In the genomic region with DNA sequence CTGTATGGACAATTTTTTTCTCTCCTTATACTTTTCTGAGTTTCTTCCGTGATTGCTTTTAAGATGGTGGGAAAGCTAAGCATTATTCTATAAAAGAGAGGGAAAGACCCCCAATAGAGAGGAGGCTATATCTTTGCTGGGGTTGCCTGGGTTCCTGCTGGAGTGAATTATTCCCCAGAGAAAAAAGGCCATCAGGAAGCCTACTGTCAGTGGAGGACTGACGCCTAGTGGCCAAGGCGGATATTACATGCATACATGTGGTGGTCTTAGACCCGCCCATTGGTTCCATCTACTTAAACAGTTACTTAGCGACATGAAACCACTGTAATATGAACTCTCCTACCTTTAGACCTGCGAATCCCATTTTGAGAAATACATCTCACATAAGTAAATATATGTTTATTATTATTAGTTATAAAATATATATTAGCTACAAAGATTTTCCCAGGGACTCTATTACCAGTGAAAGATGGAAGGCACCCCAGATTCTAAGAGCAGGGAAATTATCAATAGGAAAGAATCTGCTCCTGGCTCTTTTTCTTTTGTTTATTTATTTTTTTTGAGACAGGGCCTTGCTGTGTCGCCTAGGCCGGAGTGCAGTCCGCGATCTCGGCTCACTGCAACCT, we compare ENCODE assay signal across 8 cellular contexts. TPM values are rescaled to one million over a fixed set of nuclear protein-coding genes. Genes with fewer than 3 reads are reported as not detected.
DNase-seq lines count a peak whose midpoint lies in the region; ATAC-seq and TF ChIP-seq lines count a peak whose summit lies in the region.

No MANE protein-coding gene starts in this region.

- H3K36me3 ChIP-seq in PC-9 (ENCODE audit: low read depth), result no peaks in the 10 kb centered on the region
- H3K36me3 ChIP-seq in fibroblast of lung (ENCODE audit: control insufficient read depth, insufficient read depth, low read length), result no peaks in the 10 kb centered on the region

- H3K27ac Mint-ChIP-seq in activated T-cell treated with anti-CD3 and anti-CD28 coated beads, Interleukin-2, amount 50 U/mL, for 24 hours, result no peak overlapping the region
- H3K27ac Mint-ChIP-seq in nephron progenitor cell, result no peak overlapping the region

- H3K9me3 ChIP-seq in PC-9 (ENCODE audit: insufficient read depth, low read depth) (peaks cover 12% of the 10 kb centered on the region), fibroblast of lung (ENCODE audit: control insufficient read depth, insufficient read depth, low read depth, low read length) (no peaks in the 10 kb centered on the region)

- peak; percentile 87 for TF ChIP-seq CTCF in LNCAP (IDR thresholded peaks at IDR 0.05)
- TF ChIP-seq CTCF in PC-9 (conservative IDR thresholded peaks at IDR 0.05), result peak; percentile 99
- TF ChIP-seq CTCF in fibroblast of lung (conservative IDR thresholded peaks at IDR 0.05 in 1 of 2, IDR thresholded peaks at IDR 0.05 in 1 of 2; ENCODE audit: low read depth in 1 of 2, low read length in 2 of 2), result peak; percentile 98
- TF ChIP-seq CTCF in nephron progenitor cell (IDR thresholded peaks at IDR 0.05), result peak; percentile 97

- ATAC-seq in GM21717 (IDR thresholded peaks at IDR 0.05; ENCODE audit: unreplicated experiment), result no peak

- peak; percentile 73 for DNase-seq in EL
- peak; percentile 56 to 70 for DNase-seq in PC-9
- peak; percentile 83 for DNase-seq in activated T-cell treated with anti-CD3 and anti-CD28 coated beads, Interleukin-2, amount 50 U/mL, for 24 hours
- peak; percentile 65 to 81 for DNase-seq in fibroblast of lung (ENCODE audit: low read depth in 2 of 2)
- DNase-seq in nephron progenitor cell, result peak; percentile 90
- DNase-seq in stimulated activated naive CD4-positive, alpha-beta T cell (lab: John Stamatoyannopoulos, UW), result peak; percentile 52 to 80 (median 70)

- peaks cover 26% of the 10 kb centered on the region for H3K27me3 ChIP-seq in PC-9 (ENCODE audit: insufficient read depth, low read depth)
- H3K27me3 ChIP-seq in fibroblast of lung (ENCODE audit: control insufficient read depth, insufficient read depth, low read length), result no peaks in the 10 kb centered on the region

- H3K4me3 ChIP-seq in PC-9 (no peak overlapping the region), fibroblast of lung (replicated peaks in 1 of 4; ENCODE audit: control extremely low read depth in 1 of 4, insufficient read depth in 1 of 4, low read depth in 3 of 4, low read length in 4 of 4) (no peak overlapping the region)

- POLR2A ChIA-PET in PC-9 (lab: Charles Lee; ENCODE audit: unreplicated experiment), result interaction anchor here (0.6 kb wide), 1 partner anchor 12 kb away, joined by 6 read pairs; no protein-coding TSS in a partner anchor

- H2AFZ ChIP-seq in PC-9 (no peak overlapping the region), fibroblast of lung (ENCODE audit: low read length) (no peak overlapping the region)

- intact Hi-C loops in PC-9 (cut with micrococcal nuclease; ENCODE audit: unreplicated experiment), result loop anchor here (1.0 to 2.0 kb wide), 7 partner anchors 57 to 413 kb away; a partner anchor contains a TSS

- no peak overlapping the region for H3K4me2 ChIP-seq in PC-9
- no peak overlapping the region for H3K4me2 ChIP-seq in fibroblast of lung (ENCODE audit: extremely low read depth, insufficient read depth, low read length)

- H3K4me3 Mint-ChIP-seq in activated T-cell treated with anti-CD3 and anti-CD28 coated beads, Interleukin-2, amount 50 U/mL, for 24 hours, result no peak overlapping the region
- H3K4me3 Mint-ChIP-seq in nephron progenitor cell, result no peak overlapping the region

- peaks cover 3% of the 10 kb centered on the region for H3K4me1 Mint-ChIP-seq in activated T-cell treated with anti-CD3 and anti-CD28 coated beads, Interleukin-2, amount 50 U/mL, for 24 hours (ENCODE audit: low read depth)
- peaks cover 21% of the 10 kb centered on the region for H3K4me1 Mint-ChIP-seq in nephron progenitor cell

- BruUV-seq in PC-9 (replicated peaks; lab: Mats Ljungman, UMichigan), result no TSS peak

- no peaks in the 10 kb centered on the region for H3K36me3 Mint-ChIP-seq in activated T-cell treated with anti-CD3 and anti-CD28 coated beads, Interleukin-2, amount 50 U/mL, for 24 hours (ENCODE audit: low read depth)
- no peaks in the 10 kb centered on the region for H3K36me3 Mint-ChIP-seq in nephron progenitor cell (ENCODE audit: low read depth)

- H4K20me1 ChIP-seq in PC-9 (ENCODE audit: insufficient read depth) (no peaks in the 10 kb centered on the region), fibroblast of lung (ENCODE audit: control insufficient read depth, extremely low read depth, insufficient read depth, low read length) (no peaks in the 10 kb centered on the region)

- CTCF ChIA-PET in PC-9 (lab: Charles Lee), result interaction anchor here (1.4 to 2.0 kb wide), 2 partner anchors 356 to 410 kb away, joined by 3 to 5 read pairs; no protein-coding TSS in a partner anchor

- no peak overlapping the region for H3K9ac ChIP-seq in fibroblast of lung (ENCODE audit: insufficient read depth, low read length)

- no peaks in the 10 kb centered on the region for H3K27me3 Mint-ChIP-seq in activated T-cell treated with anti-CD3 and anti-CD28 coated beads, Interleukin-2, amount 50 U/mL, for 24 hours
- peaks cover 3% of the 10 kb centered on the region for H3K27me3 Mint-ChIP-seq in nephron progenitor cell (ENCODE audit: low read depth, poor library complexity)

- H3K9me2 ChIP-seq in PC-9 (ENCODE audit: insufficient read depth), result no peaks in the 10 kb centered on the region

- no peaks in the 10 kb centered on the region for H3K9me3 Mint-ChIP-seq in activated T-cell treated with anti-CD3 and anti-CD28 coated beads, Interleukin-2, amount 50 U/mL, for 24 hours
- no peaks in the 10 kb centered on the region for H3K9me3 Mint-ChIP-seq in nephron progenitor cell

- no peaks in the 10 kb centered on the region for H3K79me2 ChIP-seq in PC-9 (ENCODE audit: low read depth)
- no peaks in the 10 kb centered on the region for H3K79me2 ChIP-seq in fibroblast of lung (ENCODE audit: control insufficient read depth, insufficient read depth, low read length)

- H3K4me1 ChIP-seq in PC-9 (replicated peaks; ENCODE audit: insufficient read depth) (no peaks in the 10 kb centered on the region), fibroblast of lung (ENCODE audit: control insufficient read depth, extremely low read depth, insufficient read depth, low read length) (no peaks in the 10 kb centered on the region)

- no peaks in the 10 kb centered on the region for H3F3A ChIP-seq in PC-9 (ENCODE audit: insufficient read depth, low read depth)

- H3K27ac ChIP-seq in PC-9, result no peak overlapping the region
- H3K27ac ChIP-seq in fibroblast of lung (ENCODE audit: insufficient read depth, low read length), result no peak overlapping the region

RNA-seq across cellular contexts. Expression of a gene that starts 15.7 kb away (rescaled TPM):
- total RNA-seq in PC-9 (2021) (not detected in 2 replicates), fibroblast of lung (4.3 TPM in 1 of 2 replicates, not detected in the other)
- polyA plus RNA-seq in fibroblast of lung, result 0.24 and 0.35 TPM in 2 replicates
- polyA plus RNA-seq in fibroblast of lung (2012), result 0.19 and 0.20 TPM in 2 replicates
- polyA minus RNA-seq in fibroblast of lung (ENCODE audit: low replicate concordance), result 4.3 and 11.6 TPM in 2 replicates

RNA-seq across cellular contexts. Expression of a gene that starts 26.4 kb away (rescaled TPM):
- total RNA-seq in PC-9 (2021), result 27.1 and 29.0 TPM in 2 replicates
- 7.2 and 7.6 TPM in 2 replicates for total RNA-seq in fibroblast of lung
- polyA plus RNA-seq in fibroblast of lung, result 9.9 and 10.7 TPM in 2 replicates
- 13.0 and 13.1 TPM in 2 replicates for polyA plus RNA-seq in fibroblast of lung (2012)
- polyA minus RNA-seq in fibroblast of lung (ENCODE audit: low replicate concordance), result 9.4 and 12.9 TPM in 2 replicates

RNA-seq across cellular contexts. Expression of a gene that starts 34.5 kb away (rescaled TPM):
- total RNA-seq in PC-9 (2021) (not detected in 2 replicates), fibroblast of lung (2.3 TPM in 1 of 2 replicates, not detected in the other)
- polyA plus RNA-seq in fibroblast of lung, result 0.28 TPM in 1 of 2 replicates, not detected in the other
- 0.06 and 0.47 TPM in 2 replicates for polyA plus RNA-seq in fibroblast of lung (2012)
- polyA minus RNA-seq in fibroblast of lung (ENCODE audit: low replicate concordance), result 2.6 and 6.6 TPM in 2 replicates

RNA-seq across cellular contexts. Expression of a gene that starts 53.4 kb away (rescaled TPM):
- not detected in 2 replicates for total RNA-seq in PC-9 (2021)
- 3.3 TPM in 1 of 2 replicates, not detected in the other for total RNA-seq in fibroblast of lung
- 0.18 and 1.3 TPM in 2 replicates for polyA plus RNA-seq in fibroblast of lung
- polyA plus RNA-seq in fibroblast of lung (2012), result 0.71 and 1.7 TPM in 2 replicates
- 2.6 TPM in 1 of 2 replicates, not detected in the other for polyA minus RNA-seq in fibroblast of lung (ENCODE audit: low replicate concordance)
